In genomic region chr18:35240664-35241522, GRCh38 we compare ENCODE assay signal across 7 cellular contexts.
DNase-seq lines count a peak whose midpoint lies in the region; ATAC-seq and TF ChIP-seq lines count a peak whose summit lies in the region.

TSS of gene ZNF397 (plus strand) at chr18:35241034. CDS start at chr18:35242471, 1,437 bp downstream.

- ATAC-seq in GM18505 (IDR thresholded peaks at IDR 0.05; ENCODE audit: unreplicated experiment) (peak; percentile 100), HG02973 (IDR thresholded peaks at IDR 0.05; ENCODE audit: unreplicated experiment) (peak; percentile 99)

- DNase-seq in NCI-H2029 (lab: John Stamatoyannopoulos, UW) (peak; percentile 96), T-helper 22 cell (ENCODE audit: low read depth) (peak; percentile 90), astrocyte of the hippocampus (ENCODE audit: low read depth, low spot score) (peak; percentile 99), hippocampal formation (lab: John Stamatoyannopoulos, UW) (peak; percentile 90 to 97), retina (peak; percentile 98)

- TF ChIP-seq POLR2A in GM18505 (IDR thresholded peaks at IDR 0.05; ENCODE audit: borderline replicate concordance, extremely low read depth, insufficient read depth, insufficient read length), result peak; percentile 88

Comparison
In these comparisons a context has a peak if more than half of its experiments do, and no peak if none do; other contexts are left out.
1. Peak in every context shown above with its lines: DNase-seq and ATAC-seq.